9 cellular contexts compared by ENCODE assay signal in the genomic region with DNA sequence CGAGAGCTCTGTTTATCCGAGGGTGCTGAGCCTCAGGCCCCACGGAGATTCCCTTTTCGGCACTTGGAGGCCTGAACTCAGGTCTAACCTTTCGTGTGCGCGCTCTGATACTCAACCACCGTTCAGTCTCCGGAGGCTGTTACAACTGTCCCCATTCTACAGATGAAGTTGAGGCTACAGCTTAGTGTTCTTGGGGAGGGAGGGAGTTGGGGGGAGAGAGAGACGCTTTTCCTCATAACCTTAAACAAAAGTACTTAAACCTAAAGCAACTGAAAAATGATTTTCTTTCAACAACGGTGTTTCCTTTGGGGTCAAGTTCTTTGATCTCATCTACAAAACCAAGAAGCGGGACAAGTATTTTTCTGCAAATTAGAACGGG.
DNase-seq lines count a peak whose midpoint lies in the region; ATAC-seq and TF ChIP-seq lines count a peak whose summit lies in the region.
"Had no signal": no experiment of that assay in that cellular context is flagged by ENCODE, and none has a peak within 500 bp of the region (broad histone marks: within the 10 kb centered on the region; RNA-seq: fewer than 3 reads in every experiment).

No MANE protein-coding gene starts in this region.

- H3K9me3 ChIP-seq in tibial artery: no peaks in the 10 kb centered on the region

- peak overlapping the region; percentile 85 for H3K4me3 Mint-ChIP-seq in activated naive CD4-positive, alpha-beta T cell treated with anti-CD3 and anti-CD28 coated beads, Interleukin-2, amount 10 ng/mL, durations not matched to agents 7 days and 5 days
- peak overlapping the region; percentile 84 for H3K4me3 Mint-ChIP-seq in activated naive CD8-positive, alpha-beta T cell treated with anti-CD3 and anti-CD28 coated beads, Interleukin-2, amount 50 U/mL, for 24 hours

- peak overlapping the region; percentile 58 to 64 for H3K4me3 ChIP-seq in tibial artery

- no peaks in the 10 kb centered on the region for H3K36me3 ChIP-seq in tibial artery

- H3K4me1 ChIP-seq in tibial artery: peaks cover 0 to 26% (median 21%) of the 10 kb centered on the region in 4 donors

- peaks cover 26% of the 10 kb centered on the region for H3K4me1 Mint-ChIP-seq in activated naive CD4-positive, alpha-beta T cell treated with anti-CD3 and anti-CD28 coated beads, Interleukin-2, amount 10 ng/mL, durations not matched to agents 7 days and 5 days
- peaks cover 28% of the 10 kb centered on the region for H3K4me1 Mint-ChIP-seq in activated naive CD8-positive, alpha-beta T cell treated with anti-CD3 and anti-CD28 coated beads, Interleukin-2, amount 50 U/mL, for 24 hours

- CTCF ChIA-PET in activated naive CD4-positive, alpha-beta T cell treated with anti-CD3 and anti-CD28 coated beads, Interleukin-2, amount 10 ng/mL, durations not matched to agents 7 days and 5 days (lab: Charles Lee): no interaction called here

- H3K9me3 Mint-ChIP-seq in activated naive CD4-positive, alpha-beta T cell treated with anti-CD3 and anti-CD28 coated beads, Interleukin-2, amount 10 ng/mL, durations not matched to agents 7 days and 5 days: no peaks in the 10 kb centered on the region
- no peaks in the 10 kb centered on the region for H3K9me3 Mint-ChIP-seq in activated naive CD8-positive, alpha-beta T cell treated with anti-CD3 and anti-CD28 coated beads, Interleukin-2, amount 50 U/mL, for 24 hours

- intact Hi-C loops in tibial artery (cut with DNase I; ENCODE audit: low total_unique reads): no loop called here

- peaks cover 52% of the 10 kb centered on the region for H3K27me3 Mint-ChIP-seq in activated naive CD4-positive, alpha-beta T cell treated with anti-CD3 and anti-CD28 coated beads, Interleukin-2, amount 10 ng/mL, durations not matched to agents 7 days and 5 days
- H3K27me3 Mint-ChIP-seq in activated naive CD8-positive, alpha-beta T cell treated with anti-CD3 and anti-CD28 coated beads, Interleukin-2, amount 50 U/mL, for 24 hours: peaks cover 14% of the 10 kb centered on the region

- no peaks in the 10 kb centered on the region for H3K36me3 Mint-ChIP-seq in activated naive CD4-positive, alpha-beta T cell treated with anti-CD3 and anti-CD28 coated beads, Interleukin-2, amount 10 ng/mL, durations not matched to agents 7 days and 5 days
- peaks cover 2% of the 10 kb centered on the region for H3K36me3 Mint-ChIP-seq in activated naive CD8-positive, alpha-beta T cell treated with anti-CD3 and anti-CD28 coated beads, Interleukin-2, amount 50 U/mL, for 24 hours (ENCODE audit: low read depth)

- peaks cover 0 to 27% of the 10 kb centered on the region in 2 donors for H3K27me3 ChIP-seq in tibial artery

- DNase-seq in activated naive CD4-positive, alpha-beta T cell treated with anti-CD3 and anti-CD28 coated beads, Interleukin-2, amount 10 ng/mL, durations not matched to agents 7 days and 5 days: no peak
- DNase-seq in activated naive CD4-positive, alpha-beta T cell treated with anti-CD3 and anti-CD28 coated beads, Interleukin-2, amount 50 U/mL, for 16 hours: no peak
- no peak for DNase-seq in activated naive CD8-positive, alpha-beta T cell treated with anti-CD3 and anti-CD28 coated beads, Interleukin-2, amount 50 U/mL, for 24 hours
- DNase-seq in left kidney (ENCODE audit: low read depth, low spot score) (peak; percentile 41), tibial artery (no peak), T1000 (lab: John Stamatoyannopoulos, UW) (no peak), inferior parietal cortex (ENCODE audit: extremely low spot score) (no peak)
- DNase-seq: GDM1 had no signal

- no peak for TF ChIP-seq CTCF in tibial artery (IDR thresholded peaks at IDR 0.05)

- H3K27ac Mint-ChIP-seq in activated naive CD4-positive, alpha-beta T cell treated with anti-CD3 and anti-CD28 coated beads, Interleukin-2, amount 10 ng/mL, durations not matched to agents 7 days and 5 days: no peak overlapping the region
- peak overlapping the region; percentile 56 for H3K27ac Mint-ChIP-seq in activated naive CD8-positive, alpha-beta T cell treated with anti-CD3 and anti-CD28 coated beads, Interleukin-2, amount 50 U/mL, for 24 hours

- ATAC-seq in activated naive CD8-positive, alpha-beta T cell treated with anti-CD3 and anti-CD28 coated beads, Interleukin-2, amount 50 U/mL, for 24 hours: no peak
- no peak for ATAC-seq in GM18517 (IDR thresholded peaks at IDR 0.05; ENCODE audit: unreplicated experiment)

- no peak overlapping the region for H3K27ac ChIP-seq in tibial artery
